6 cellular contexts compared by ENCODE assay signal in the genomic region with DNA sequence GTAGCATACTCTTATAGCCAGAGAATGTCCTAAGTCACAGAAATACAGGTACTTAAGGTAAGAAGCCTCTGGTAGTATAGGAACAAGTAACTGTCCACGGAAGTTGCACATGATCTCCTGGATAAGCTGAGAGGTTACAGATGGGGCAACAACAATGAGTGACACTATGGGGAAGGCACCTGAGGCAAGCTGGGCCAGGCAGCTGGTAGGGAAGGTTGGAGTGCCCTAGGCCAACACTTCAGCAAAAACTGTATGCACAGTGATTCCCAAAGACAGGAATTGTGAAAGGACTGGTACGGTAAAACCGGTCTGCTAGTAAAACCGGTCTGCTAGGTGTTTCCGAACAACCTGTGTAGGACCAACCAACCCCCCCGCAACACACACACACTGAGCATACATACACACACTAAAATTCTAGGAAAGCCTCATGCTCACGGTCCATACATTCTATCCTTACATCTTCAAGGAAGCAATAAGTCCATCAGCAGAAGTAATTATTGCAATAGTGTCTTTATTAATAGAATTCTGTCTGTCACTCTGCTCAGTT. TPM values are rescaled to one million over a fixed set of nuclear protein-coding genes. Genes with fewer than 3 reads are reported as not detected.
"Had no signal": no experiment of that assay in that cellular context is flagged by ENCODE, and none has a peak within 500 bp of the region (broad histone marks: within the 10 kb centered on the region; RNA-seq: fewer than 3 reads in every experiment).

No MANE protein-coding gene starts in this region.

RNA-seq across cellular contexts. Expression of a gene that starts 28.6 kb away (rescaled TPM):
- total RNA-seq: GM23248, GM23338, H1, H4, H7, HFFc6 had no signal
- polyA plus RNA-seq: GM23248, GM23338, H1 had no signal
